1 cellular context compared by ENCODE assay signal in genomic region chr5:142655339-142656267, GRCh38.
TF ChIP-seq lines count a peak whose summit lies in the region.

No MANE protein-coding gene starts in this region.

TF ChIP-seq in GM23338, 12 proteins besides CTCF, POLR2A, EP300 and RAD21 (continued from another document):
- TF ChIP-seq, protein P1, sequence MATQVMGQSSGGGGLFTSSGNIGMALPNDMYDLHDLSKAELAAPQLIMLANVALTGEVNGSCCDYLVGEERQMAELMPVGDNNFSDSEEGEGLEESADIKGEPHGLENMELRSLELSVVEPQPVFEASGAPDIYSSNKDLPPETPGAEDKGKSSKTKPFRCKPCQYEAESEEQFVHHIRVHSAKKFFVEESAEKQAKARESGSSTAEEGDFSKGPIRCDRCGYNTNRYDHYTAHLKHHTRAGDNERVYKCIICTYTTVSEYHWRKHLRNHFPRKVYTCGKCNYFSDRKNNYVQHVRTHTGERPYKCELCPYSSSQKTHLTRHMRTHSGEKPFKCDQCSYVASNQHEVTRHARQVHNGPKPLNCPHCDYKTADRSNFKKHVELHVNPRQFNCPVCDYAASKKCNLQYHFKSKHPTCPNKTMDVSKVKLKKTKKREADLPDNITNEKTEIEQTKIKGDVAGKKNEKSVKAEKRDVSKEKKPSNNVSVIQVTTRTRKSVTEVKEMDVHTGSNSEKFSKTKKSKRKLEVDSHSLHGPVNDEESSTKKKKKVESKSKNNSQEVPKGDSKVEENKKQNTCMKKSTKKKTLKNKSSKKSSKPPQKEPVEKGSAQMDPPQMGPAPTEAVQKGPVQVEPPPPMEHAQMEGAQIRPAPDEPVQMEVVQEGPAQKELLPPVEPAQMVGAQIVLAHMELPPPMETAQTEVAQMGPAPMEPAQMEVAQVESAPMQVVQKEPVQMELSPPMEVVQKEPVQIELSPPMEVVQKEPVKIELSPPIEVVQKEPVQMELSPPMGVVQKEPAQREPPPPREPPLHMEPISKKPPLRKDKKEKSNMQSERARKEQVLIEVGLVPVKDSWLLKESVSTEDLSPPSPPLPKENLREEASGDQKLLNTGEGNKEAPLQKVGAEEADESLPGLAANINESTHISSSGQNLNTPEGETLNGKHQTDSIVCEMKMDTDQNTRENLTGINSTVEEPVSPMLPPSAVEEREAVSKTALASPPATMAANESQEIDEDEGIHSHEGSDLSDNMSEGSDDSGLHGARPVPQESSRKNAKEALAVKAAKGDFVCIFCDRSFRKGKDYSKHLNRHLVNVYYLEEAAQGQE (IDR thresholded peaks at IDR 0.05; ENCODE audit: unreplicated experiment) = no peak
- no peak for TF ChIP-seq ZNF114 (CRISPR knock-in tag; IDR thresholded peaks at IDR 0.05)
